Comparison of ENCODE assay signal across 15 cellular contexts in genomic region chr4:187236491-187236890, GRCh38.
DNase-seq lines count a peak whose midpoint lies in the region; ATAC-seq and TF ChIP-seq lines count a peak whose summit lies in the region.
"Had no signal": no experiment of that assay in that cellular context is flagged by ENCODE, and none has a peak within 500 bp of the region (broad histone marks: within the 10 kb centered on the region; RNA-seq: fewer than 3 reads in every experiment).

No MANE protein-coding gene starts in this region.

- intact Hi-C loops in mammary epithelial cell (cut with micrococcal nuclease), result loop anchor here (2.0 kb wide), 1 partner anchor 512 kb away; no protein-coding TSS in a partner anchor

- H3K9me3 ChIP-seq in mammary epithelial cell (replicated peaks; ENCODE audit: insufficient read depth, low read length) (no peaks in the 10 kb centered on the region), Karpas-422 (ENCODE audit: low read length) (no peaks in the 10 kb centered on the region)
- H3K9me3 ChIP-seq: BLaER1, SK-N-SH had no signal

- BruUV-seq in mammary epithelial cell (replicated peaks; lab: Mats Ljungman, UMichigan), result no TSS peak

- in situ Hi-C loops in mammary epithelial cell (cut with MboI; ENCODE audit: low sequenced_read_pairs in 2 of 2), result no loop called here

- H3K4me2 ChIP-seq in mammary epithelial cell (ENCODE audit: insufficient read depth, low read depth, low read length) (no peak overlapping the region), Karpas-422 (ENCODE audit: low read depth, low read length, poor library complexity, severe bottlenecking) (no peak overlapping the region)
- H3K4me2 ChIP-seq: BLaER1 had no signal

- H3K4me1 ChIP-seq in mammary epithelial cell (ENCODE audit: insufficient read depth, low read length) (peaks cover 17% of the 10 kb centered on the region), Karpas-422 (ENCODE audit: low read length) (no peaks in the 10 kb centered on the region)

- H3K9ac ChIP-seq in mammary epithelial cell (ENCODE audit: insufficient read depth, low read length) (no peak overlapping the region), Karpas-422 (ENCODE audit: low read length) (no peak overlapping the region)
- H3K9ac ChIP-seq: BLaER1, SK-N-SH had no signal

- H3K4me3 ChIP-seq in mammary epithelial cell (replicated peaks in 1 of 3; ENCODE audit: insufficient read depth in 1 of 3, low read depth in 2 of 3, low read length in 3 of 3) (no peak overlapping the region), Karpas-422 (ENCODE audit: low read length) (no peak overlapping the region)
- H3K4me3 ChIP-seq: BLaER1 had no signal

- TF ChIP-seq CTCF in mammary epithelial cell (conservative IDR thresholded peaks at IDR 0.05 in 1 of 2, IDR thresholded peaks at IDR 0.05 in 1 of 2; ENCODE audit: extremely low read depth in 1 of 2, insufficient read depth in 1 of 2, low read depth in 1 of 2, low read length in 2 of 2), result no peak

- H4K20me1 ChIP-seq in mammary epithelial cell (ENCODE audit: insufficient read depth, low read length), result no peaks in the 10 kb centered on the region
- no peaks in the 10 kb centered on the region for H4K20me1 ChIP-seq in Karpas-422 (ENCODE audit: insufficient read depth, low read depth, low read length)
- H4K20me1 ChIP-seq: BLaER1 had no signal

- no peaks in the 10 kb centered on the region for H3K27me3 ChIP-seq in mammary epithelial cell (ENCODE audit: insufficient read depth, low read length)
- H3K27me3 ChIP-seq in Karpas-422 (ENCODE audit: low read length), result no peaks in the 10 kb centered on the region
- H3K27me3 ChIP-seq: BLaER1 had no signal

- CTCF ChIA-PET in mammary epithelial cell (lab: Charles Lee; ENCODE audit: low non-redundant PET), result no interaction called here

- dilution Hi-C loops in mammary epithelial cell (cut with HindIII; ENCODE audit: low sequenced_read_pairs), result no loop called here

- no peak overlapping the region for H3K27ac ChIP-seq in mammary epithelial cell (ENCODE audit: insufficient read depth, low read depth, low read length)
- H3K27ac ChIP-seq in Karpas-422 (ENCODE audit: low read length), result no peak overlapping the region
- H3K27ac ChIP-seq: BLaER1, WERI-Rb-1 had no signal

- H2AFZ ChIP-seq in mammary epithelial cell (ENCODE audit: low read depth, low read length) (peak overlapping the region; percentile 10), Karpas-422 (ENCODE audit: low read length) (no peak overlapping the region)

- H3K9me2 ChIP-seq in Karpas-422 (replicated peaks; ENCODE audit: insufficient read depth, low read length), result no peaks in the 10 kb centered on the region
- H3K9me2 ChIP-seq: SK-N-SH had no signal

- peak; percentile 72 for DNase-seq in AG08395 (ENCODE audit: low spot score)
- DNase-seq in M059J (ENCODE audit: low read depth), result peak; percentile 85
- peak; percentile 39 for DNase-seq in mammary epithelial cell
- DNase-seq in kidney tubule cell (ENCODE audit: low spot score), result peak; percentile 83
- DNase-seq in Karpas-422, result no peak
- no peak for DNase-seq in NCI-H2081 (lab: John Stamatoyannopoulos, UW)
- DNase-seq in stimulated activated naive CD8-positive, alpha-beta T cell treated with anti-CD3 and anti-CD28 coated beads, Interleukin-15, Interleukin-2, amounts not matched to agents 100 U/mL and 50 U/mL, for 24 hours, result no peak
- DNase-seq in activated gamma-delta T cell (lab: John Stamatoyannopoulos, UW), result no peak
- DNase-seq: activated CD8-positive, alpha-beta memory T cell treated with anti-CD3 and anti-CD28 coated beads, Interleukin-2, amount 50 U/mL, for 48 hours; activated naive CD8-positive, alpha-beta T cell treated with anti-CD3 and anti-CD28 coated beads, Interleukin-2, amount 10 ng/mL, durations not matched to agents 7 days and 5 days; effector CD8-positive, alpha-beta T cell; NCI-H1694 treated with DMSO at 0.1 percent for 48 hours; SK-N-SH; WERI-Rb-1 had no signal

- ATAC-seq in stimulated activated naive CD8-positive, alpha-beta T cell treated with anti-CD3 and anti-CD28 coated beads, Interleukin-15, Interleukin-2, amounts not matched to agents 100 U/mL and 50 U/mL, for 24 hours, result no peak

- H3K36me3 ChIP-seq in mammary epithelial cell (ENCODE audit: insufficient read depth, low read length) (no peaks in the 10 kb centered on the region), Karpas-422 (ENCODE audit: insufficient read depth, low read length) (no peaks in the 10 kb centered on the region)
- H3K36me3 ChIP-seq: BLaER1, WERI-Rb-1 had no signal

- no peaks in the 10 kb centered on the region for H3K79me2 ChIP-seq in mammary epithelial cell (ENCODE audit: insufficient read depth, low read length)
- no peaks in the 10 kb centered on the region for H3K79me2 ChIP-seq in Karpas-422 (ENCODE audit: low read length)

Comparison
In these comparisons a context has a peak if more than half of its experiments do, and no peak if none do; other contexts are left out.
1. DNase-seq: peak in AG08395 (single experiment), M059J (single experiment), mammary epithelial cell (single experiment) and kidney tubule cell (single experiment); none in Karpas-422 (single experiment), NCI-H2081 (0 of 2), stimulated activated naive CD8-positive, alpha-beta T cell treated with anti-CD3 and anti-CD28 coated beads, Interleukin-15, Interleukin-2, amounts not matched to agents 100 U/mL and 50 U/mL, for 24 hours (single experiment) and activated gamma-delta T cell (single experiment).